Comparison of ENCODE assay signal across 24 cellular contexts in the genomic region with DNA sequence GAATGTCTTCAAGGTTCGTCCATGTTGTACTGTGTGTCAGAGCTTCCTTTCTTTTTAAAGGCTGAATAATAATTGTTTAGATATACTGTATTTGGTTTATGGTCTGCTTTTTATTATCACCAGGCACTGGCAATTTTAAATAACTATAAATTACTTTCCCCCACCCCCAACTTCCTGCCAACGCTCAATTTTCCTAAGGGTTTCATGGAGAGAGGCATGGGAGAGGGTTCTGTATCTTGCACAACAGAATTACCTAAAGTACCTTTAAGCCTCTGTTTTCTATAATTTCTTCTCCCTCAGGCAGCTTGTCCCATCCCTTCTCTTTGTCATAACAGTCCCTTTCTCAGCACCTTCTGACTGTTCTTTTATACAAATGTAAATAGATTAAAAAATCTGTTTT. TPM values are rescaled to one million over a fixed set of nuclear protein-coding genes. Genes with fewer than 3 reads are reported as not detected.
DNase-seq lines count a peak whose midpoint lies in the region; ATAC-seq and TF ChIP-seq lines count a peak whose summit lies in the region.
"Had no signal": no experiment of that assay in that cellular context is flagged by ENCODE, and none has a peak within 500 bp of the region (broad histone marks: within the 10 kb centered on the region; RNA-seq: fewer than 3 reads in every experiment).

No MANE protein-coding gene starts in this region.

- H3K27ac ChIP-seq in breast epithelium, result no peak overlapping the region
- H3K27ac ChIP-seq: A549; BLaER1 treated with 17β-estradiol and CSF1 and Interleukin-3, amounts not matched to agents 10 nM and 100 nM; GM23248 had no signal

- H3K36me3 ChIP-seq in breast epithelium, result no peaks in the 10 kb centered on the region

- H3K4me3 Mint-ChIP-seq in MCF 10A (ENCODE audit: unreplicated experiment) (no peak overlapping the region), WTC11 (no peak overlapping the region), nephron progenitor cell (no peak overlapping the region)
- H3K4me3 Mint-ChIP-seq: CD14-positive monocyte; CD4-positive, alpha-beta T cell; CD8-positive, alpha-beta memory T cell; HFFc6 had no signal

- H3K27me3 ChIP-seq in breast epithelium, result no peaks in the 10 kb centered on the region
- H3K27me3 ChIP-seq: BE2C; BLaER1 treated with 17β-estradiol and CSF1 and Interleukin-3, amounts not matched to agents 10 nM and 100 nM had no signal

- CTCF ChIA-PET in MCF 10A (lab: Yijun Ruan, JAX) (interaction anchor here (1.0 to 1.2 kb wide), 2 partner anchors 45 to 50 kb away, joined by 3 read pairs; no protein-coding TSS in a partner anchor), WTC11 (lab: Charles Lee) (no interaction called here)

- intact Hi-C loops in MCF 10A (cut with micrococcal nuclease), result no loop called here
- intact Hi-C loops in breast epithelium (cut with DNase I; ENCODE audit: low total_unique reads), result loop anchor here (10.0 kb wide), 1 partner anchor 1697 kb away; no protein-coding TSS in a partner anchor

- TF ChIP-seq CTCF in MCF 10A (IDR thresholded peaks at IDR 0.05; ENCODE audit: unreplicated experiment), result no peak
- TF ChIP-seq CTCF in breast epithelium (IDR thresholded peaks at IDR 0.05), result no peak
- no peak for TF ChIP-seq CTCF in WTC11 (IDR thresholded peaks at IDR 0.05)
- no peak for TF ChIP-seq CTCF in nephron progenitor cell (IDR thresholded peaks at IDR 0.05)

- BruUV-seq in MCF 10A (replicated peaks; lab: Mats Ljungman, UMichigan), result no TSS peak

- no peak overlapping the region for H3K4me3 ChIP-seq in breast epithelium
- H3K4me3 ChIP-seq: A549; BLaER1 treated with 17β-estradiol and CSF1 and Interleukin-3, amounts not matched to agents 10 nM and 100 nM; GM12878; GM23248; HAP-1 had no signal

- POLR2A ChIA-PET in MCF 10A (lab: Yijun Ruan, JAX) (no interaction called here), WTC11 (lab: Charles Lee) (interaction anchor here (5.2 kb wide), 1 partner anchor 10 kb away, joined by 24 read pairs; a partner anchor contains a TSS)

- H3K27me3 Mint-ChIP-seq in MCF 10A (ENCODE audit: insufficient read depth, unreplicated experiment) (no peaks in the 10 kb centered on the region), WTC11 (ENCODE audit: low read depth) (no peaks in the 10 kb centered on the region), nephron progenitor cell (ENCODE audit: low read depth, poor library complexity) (no peaks in the 10 kb centered on the region)
- H3K27me3 Mint-ChIP-seq: CD4-positive, alpha-beta T cell; CD8-positive, alpha-beta memory T cell had no signal

- TF ChIP-seq POLR2A in breast epithelium (IDR thresholded peaks at IDR 0.05), result no peak

- H3K4me1 Mint-ChIP-seq in MCF 10A (ENCODE audit: insufficient read depth, unreplicated experiment) (no peaks in the 10 kb centered on the region), WTC11 (no peaks in the 10 kb centered on the region), nephron progenitor cell (no peaks in the 10 kb centered on the region)
- H3K4me1 Mint-ChIP-seq: CD8-positive, alpha-beta memory T cell had no signal

- no peak for ATAC-seq in WTC11
- ATAC-seq: A549, GM12878 had no signal

- H3K9me3 Mint-ChIP-seq in MCF 10A (ENCODE audit: unreplicated experiment) (no peaks in the 10 kb centered on the region), WTC11 (no peaks in the 10 kb centered on the region), nephron progenitor cell (no peaks in the 10 kb centered on the region)
- H3K9me3 Mint-ChIP-seq: CD4-positive, alpha-beta T cell; CD8-positive, alpha-beta memory T cell; HFFc6 had no signal

- DNase-seq in MCF 10A (ENCODE audit: unreplicated experiment) (no peak), breast epithelium (ENCODE audit: low spot score in 2 of 2) (no peak), WTC11 (ENCODE audit: low spot score) (no peak), nephron progenitor cell (no peak), NCI-H146 treated with DMSO at 0.1 percent for 48 hours (lab: John Stamatoyannopoulos, UW; ENCODE audit: unreplicated experiment) (no peak), KBM-7 (no peak)
- no peak for DNase-seq in activated T-cell treated with anti-CD3 and anti-CD28 coated beads, Interleukin-2, amount 50 U/mL, for 48 hours
- DNase-seq: 8988T; ACHN; AML-193; BE2C; CD4-positive, alpha-beta T cell; CD8-positive, alpha-beta memory T cell; DMS 273 treated with DMSO at 0.1 percent for 48 hours; DMS79; EL; GDM1; GM23248; HFFc6 had no signal

- no peaks in the 10 kb centered on the region for H3K9me3 ChIP-seq in breast epithelium
- H3K9me3 ChIP-seq: A549; BE2C; BLaER1 treated with 17β-estradiol and CSF1 and Interleukin-3, amounts not matched to agents 10 nM and 100 nM; HAP-1 had no signal

- H3K36me3 Mint-ChIP-seq in MCF 10A (ENCODE audit: insufficient read depth, unreplicated experiment) (peaks cover 92% of the 10 kb centered on the region), WTC11 (peaks cover 85% of the 10 kb centered on the region), nephron progenitor cell (ENCODE audit: low read depth) (peaks cover 79% of the 10 kb centered on the region)

- peak overlapping the region; percentile 31 for H3K27ac Mint-ChIP-seq in MCF 10A (ENCODE audit: low read depth, unreplicated experiment)
- 0 out of 2 replicates have a peak overlapping the region, but pooled peaks have one; percentile 76 for H3K27ac Mint-ChIP-seq in WTC11
- peak overlapping the region; percentile 75 for H3K27ac Mint-ChIP-seq in nephron progenitor cell
- H3K27ac Mint-ChIP-seq: CD14-positive monocyte; CD4-positive, alpha-beta T cell; HFFc6 had no signal

- in situ Hi-C loops in KBM-7 (cut with MboI; ENCODE audit: low pct_unique_long_range_greater_than_20kb, low sequenced_read_pairs), result no loop called here

- H3K4me1 ChIP-seq in breast epithelium, result no peaks in the 10 kb centered on the region
- H3K4me1 ChIP-seq: BE2C; BLaER1 treated with 17β-estradiol and CSF1 and Interleukin-3, amounts not matched to agents 10 nM and 100 nM; HAP-1 had no signal

TF ChIP-seq in WTC11, 78 proteins besides CTCF, POLR2A, EP300 and RAD21:
- TF ChIP-seq CREM (CRISPR knock-in tag; IDR thresholded peaks at IDR 0.05), result no peak
- TF ChIP-seq ESRRA (CRISPR knock-in tag; IDR thresholded peaks at IDR 0.05; ENCODE audit: borderline replicate concordance), result no peak
- no peak for TF ChIP-seq GABPB1 (CRISPR knock-in tag; IDR thresholded peaks at IDR 0.05)

RNA-seq across cellular contexts. Expression of a gene that starts 10.4 kb away (rescaled TPM):
- total RNA-seq in MCF 10A (2022) (263 and 326 TPM in 2 replicates), breast epithelium (1 to 10 TPM in 2 of 3 donors, under 1 TPM in 1; 0.48 to 7.6 (median 2.3) TPM), WTC11 (2021) (169 to 240 TPM (median 173 TPM) in 3 replicates)

Comparison
In these comparisons a context has a peak if more than half of its experiments do, and no peak if none do; other contexts are left out.
1. RNA of a gene that starts 10.4 kb away (total RNA-seq): 263 to 326 TPM in MCF 10A and 169 to 240 TPM in WTC11; 0.48 to 7.6 TPM in breast epithelium; every median in the first group is over 10 times any median in the second.
2. Peak in every context shown above with its lines, with median percentiles within 50 percentile points of each other: H3K27ac Mint-ChIP-seq.